23 cellular contexts compared by ENCODE assay signal in the genomic region with DNA sequence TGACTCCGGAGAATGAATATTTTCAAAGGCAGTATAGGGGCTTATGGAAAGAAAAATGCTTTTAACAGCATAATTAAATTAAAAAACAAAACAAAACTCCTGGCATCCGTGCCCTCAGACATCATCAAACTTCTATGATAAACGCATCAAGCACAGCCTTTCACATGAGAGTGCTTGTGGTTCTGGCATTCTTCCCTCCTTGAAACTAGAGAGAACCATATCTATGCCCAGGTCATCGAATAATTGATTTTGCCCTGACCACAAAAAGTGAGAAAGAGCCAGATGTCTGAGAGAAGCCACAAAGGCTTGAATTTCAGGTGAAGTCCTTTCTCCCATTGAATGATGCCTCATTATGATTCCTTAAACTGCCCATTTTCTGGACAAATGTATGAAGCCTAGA.
"Had no signal": no experiment of that assay in that cellular context is flagged by ENCODE, and none has a peak within 500 bp of the region (broad histone marks: within the 10 kb centered on the region; RNA-seq: fewer than 3 reads in every experiment).

No MANE protein-coding gene starts in this region.

- H3K9me3 Mint-ChIP-seq: activated B cell treated with CpG ODN at 0.5 μM for 24 hours; activated CD8-positive, alpha-beta T cell treated with anti-CD3 and anti-CD28 coated beads for 36 hours; activated naive CD8-positive, alpha-beta T cell treated with anti-CD3 and anti-CD28 coated beads, Interleukin-2, amount 10 ng/mL, durations not matched to agents 7 days and 5 days; memory B cell; natural killer cell treated with Interleukin-12 subunit alpha and Interleukin-12 subunit beta and Interleukin-15 and Interleukin-18, amount 100 ng/mL, for 72 hours; stimulated activated naive B cell treated with anti-CD40 and anti-IgM and Interleukin-4, amounts not matched to agents 10 μg/mL and 1 μg/mL and 100 μg/mL, for 72 hours; T-helper 2 cell treated with Interferon-gamma antibody and Interleukin-4, amounts not matched to agents 5 μg/mL and 100 μg/mL, for 36 hours had no signal

- H3K27ac Mint-ChIP-seq: activated B cell treated with CpG ODN at 0.5 μM for 24 hours; activated CD8-positive, alpha-beta T cell treated with anti-CD3 and anti-CD28 coated beads for 36 hours; activated naive CD8-positive, alpha-beta T cell treated with anti-CD3 and anti-CD28 coated beads, Interleukin-2, amount 10 ng/mL, durations not matched to agents 7 days and 5 days; endodermal cell; memory B cell; natural killer cell treated with Interleukin-12 subunit alpha and Interleukin-12 subunit beta and Interleukin-15 and Interleukin-18, amount 100 ng/mL, for 72 hours; progenitor cell of endocrine pancreas; stimulated activated naive B cell treated with anti-CD40 and anti-IgM and Interleukin-4, amounts not matched to agents 10 μg/mL and 1 μg/mL and 100 μg/mL, for 72 hours; T-helper 2 cell treated with Interferon-gamma antibody and Interleukin-4, amounts not matched to agents 5 μg/mL and 100 μg/mL, for 36 hours had no signal

- H3K36me3 ChIP-seq: left lung, right atrium auricular region, tibial artery had no signal

- H3K4me3 Mint-ChIP-seq: activated B cell treated with CpG ODN at 0.5 μM for 24 hours; activated CD8-positive, alpha-beta T cell treated with anti-CD3 and anti-CD28 coated beads for 36 hours; activated naive CD8-positive, alpha-beta T cell treated with anti-CD3 and anti-CD28 coated beads, Interleukin-2, amount 10 ng/mL, durations not matched to agents 7 days and 5 days; endodermal cell; memory B cell; natural killer cell treated with Interleukin-12 subunit alpha and Interleukin-12 subunit beta and Interleukin-15 and Interleukin-18, amount 100 ng/mL, for 72 hours; stimulated activated naive B cell treated with anti-CD40 and anti-IgM and Interleukin-4, amounts not matched to agents 10 μg/mL and 1 μg/mL and 100 μg/mL, for 72 hours; T-helper 2 cell treated with Interferon-gamma antibody and Interleukin-4, amounts not matched to agents 5 μg/mL and 100 μg/mL, for 36 hours had no signal

- DNase-seq: activated B cell treated with CpG ODN at 0.5 μM for 24 hours; activated CD4-positive, alpha-beta T cell treated with anti-CD3 and anti-CD28 coated beads for 48 hours; activated CD8-positive, alpha-beta memory T cell treated with anti-CD3 and anti-CD28 coated beads, Interleukin-2, amount 50 U/mL, for 48 hours; activated CD8-positive, alpha-beta T cell treated with anti-CD3 and anti-CD28 coated beads for 36 hours; activated naive CD4-positive, alpha-beta T cell; activated naive CD8-positive, alpha-beta T cell treated with anti-CD3 and anti-CD28 coated beads, Interleukin-2, amount 10 ng/mL, durations not matched to agents 7 days and 5 days; endodermal cell; hippocampal formation; kidney; left lung; occipital lobe; stimulated activated CD4-positive, alpha-beta T cell treated with anti-CD3 and anti-CD28 coated beads, Interleukin-15, amount 100 ng/mL, for 24 hours; stimulated activated CD4-positive, alpha-beta T cell treated with anti-CD3 and anti-CD28 coated beads, Interleukin-4, amount 100 ng/mL, for 1 hour; stimulated activated naive B cell treated with anti-CD40 and anti-IgM and Interleukin-4, amounts not matched to agents 10 μg/mL and 1 μg/mL and 100 μg/mL, for 72 hours; tibial artery had no signal

- H3K4me1 Mint-ChIP-seq: activated B cell treated with CpG ODN at 0.5 μM for 24 hours; activated naive CD8-positive, alpha-beta T cell treated with anti-CD3 and anti-CD28 coated beads, Interleukin-2, amount 10 ng/mL, durations not matched to agents 7 days and 5 days; endodermal cell; memory B cell; stimulated activated naive B cell treated with anti-CD40 and anti-IgM and Interleukin-4, amounts not matched to agents 10 μg/mL and 1 μg/mL and 100 μg/mL, for 72 hours had no signal

- ATAC-seq: activated CD8-positive, alpha-beta T cell treated with anti-CD3 and anti-CD28 coated beads for 36 hours; left lung; natural killer cell treated with Interleukin-12 subunit alpha and Interleukin-12 subunit beta and Interleukin-15 and Interleukin-18, amount 100 ng/mL, for 72 hours; stimulated activated naive B cell treated with anti-CD40 and anti-IgM and Interleukin-4, amounts not matched to agents 10 μg/mL and 1 μg/mL and 100 μg/mL, for 72 hours had no signal

- H3K36me3 Mint-ChIP-seq: activated naive CD8-positive, alpha-beta T cell treated with anti-CD3 and anti-CD28 coated beads, Interleukin-2, amount 10 ng/mL, durations not matched to agents 7 days and 5 days; memory B cell; natural killer cell treated with Interleukin-12 subunit alpha and Interleukin-12 subunit beta and Interleukin-15 and Interleukin-18, amount 100 ng/mL, for 72 hours; stimulated activated naive B cell treated with anti-CD40 and anti-IgM and Interleukin-4, amounts not matched to agents 10 μg/mL and 1 μg/mL and 100 μg/mL, for 72 hours had no signal

- H3K27me3 Mint-ChIP-seq: activated B cell treated with CpG ODN at 0.5 μM for 24 hours; activated CD8-positive, alpha-beta T cell treated with anti-CD3 and anti-CD28 coated beads for 36 hours; activated naive CD8-positive, alpha-beta T cell treated with anti-CD3 and anti-CD28 coated beads, Interleukin-2, amount 10 ng/mL, durations not matched to agents 7 days and 5 days; memory B cell; natural killer cell treated with Interleukin-12 subunit alpha and Interleukin-12 subunit beta and Interleukin-15 and Interleukin-18, amount 100 ng/mL, for 72 hours; progenitor cell of endocrine pancreas; stimulated activated naive B cell treated with anti-CD40 and anti-IgM and Interleukin-4, amounts not matched to agents 10 μg/mL and 1 μg/mL and 100 μg/mL, for 72 hours had no signal

- H3K4me1 ChIP-seq: left lung, right atrium auricular region, tibial artery had no signal

- H3K27ac ChIP-seq: left lung, right atrium auricular region, skin epidermis, tibial artery had no signal

- H3K9me3 ChIP-seq: left lung, right atrium auricular region, tibial artery had no signal

- H3K27me3 ChIP-seq: left lung, right atrium auricular region, tibial artery had no signal

- H3K4me3 ChIP-seq: left lung, right atrium auricular region, skin epidermis, tibial artery had no signal

- FAIRE-seq: bronchial epithelial cell, kidney, urothelium cell line had no signal
